In genomic region chr17:35117984-35118383, GRCh38 we compare ENCODE assay signal across 9 cellular contexts. TPM values are rescaled to one million over a fixed set of nuclear protein-coding genes. Genes with fewer than 3 reads are reported as not detected.
DNase-seq lines count a peak whose midpoint lies in the region; ATAC-seq and TF ChIP-seq lines count a peak whose summit lies in the region.
"Had no signal": no experiment of that assay in that cellular context is flagged by ENCODE, and none has a peak within 500 bp of the region (broad histone marks: within the 10 kb centered on the region; RNA-seq: fewer than 3 reads in every experiment).

No MANE protein-coding gene starts in this region.

- H3K4me1 ChIP-seq in GM23248 (ENCODE audit: insufficient read depth) (peaks cover 8% of the 10 kb centered on the region), gastrocnemius medialis (peaks cover 6 to 7% of the 10 kb centered on the region in 2 donors)

- CTCF ChIA-PET in BJ (lab: Yijun Ruan, JAX): interaction anchor here (0.6 to 7.4 kb wide), 7 partner anchors 13 to 697 kb away, joined by 3 to 90 read pairs (median 6); no protein-coding TSS in a partner anchor

- H3K27me3 ChIP-seq in BJ (ENCODE audit: control insufficient read depth, insufficient read depth, low read length): no peaks in the 10 kb centered on the region
- H3K27me3 ChIP-seq in GM23248 (replicated peaks; ENCODE audit: insufficient read depth): no peaks in the 10 kb centered on the region
- no peaks in the 10 kb centered on the region for H3K27me3 ChIP-seq in gastrocnemius medialis

- H3K9me2 ChIP-seq in GM23248 (ENCODE audit: insufficient read depth): no peaks in the 10 kb centered on the region

- no peak for TF ChIP-seq POLR2A in gastrocnemius medialis (IDR thresholded peaks at IDR 0.05)

- no peak overlapping the region for H3K4me3 ChIP-seq in BJ (ENCODE audit: low read depth, low read length)
- H3K4me3 ChIP-seq in GM23248: no peak overlapping the region
- H3K4me3 ChIP-seq in WI38 (ENCODE audit: low read depth, low read length): no peak overlapping the region
- no peak overlapping the region for H3K4me3 ChIP-seq in gastrocnemius medialis

- H2AFZ ChIP-seq in GM23248: no peak overlapping the region

- no peak overlapping the region for H3K4me2 ChIP-seq in GM23248 (ENCODE audit: unreplicated experiment)

- TF ChIP-seq CTCF in BJ (IDR thresholded peaks at IDR 0.05; ENCODE audit: insufficient read depth, low read depth, low read length): 0 out of 2 replicates have a peak, but pooled peaks have one; percentile 30
- TF ChIP-seq CTCF in WI38 (IDR thresholded peaks at IDR 0.05; ENCODE audit: low read depth, low read length): 0 out of 2 replicates have a peak, but pooled peaks have one; percentile 21
- TF ChIP-seq CTCF in gastrocnemius medialis (IDR thresholded peaks at IDR 0.05 in 4 of 5, conservative IDR thresholded peaks at IDR 0.05 in 1 of 5): no peak

- ATAC-seq in gastrocnemius medialis: no peak
- ATAC-seq in left cardiac atrium: no peak

- in situ Hi-C loops in GM23248 (cut with MboI): loop anchor here (25.0 kb wide), 2 partner anchors 581 to 706 kb away; no protein-coding TSS in a partner anchor
- in situ Hi-C loops in gastrocnemius medialis (cut with MboI; ENCODE audit: low sequenced_read_pairs in 4 of 4): loop anchor here in 2 of 4 donors (25.0 kb wide), 2 partner anchors 281 to 581 kb away; no protein-coding TSS in a partner anchor

- intact Hi-C loops in gastrocnemius medialis (cut with DNase I; ENCODE audit: low total_unique reads): loop anchor here (1.0 kb wide), 2 partner anchors 120 to 575 kb away; no protein-coding TSS in a partner anchor
- intact Hi-C loops in left cardiac atrium (cut with DNase I): loop anchor here in 1 of 2 donors (2.0 kb wide), 1 partner anchor 697 kb away; no protein-coding TSS in a partner anchor

- 0 out of 2 replicates have a peak, but pooled peaks cover 3% of the 10 kb centered on the region for H3F3A ChIP-seq in GM23248 (ENCODE audit: insufficient read depth)

- H3K36me3 ChIP-seq in BJ (ENCODE audit: control insufficient read depth, insufficient read depth, low read length): no peaks in the 10 kb centered on the region
- no peaks in the 10 kb centered on the region for H3K36me3 ChIP-seq in GM23248 (ENCODE audit: low read depth)
- H3K36me3 ChIP-seq in gastrocnemius medialis: no peaks in the 10 kb centered on the region

- no peak overlapping the region for H3K9ac ChIP-seq in GM23248

- H3K27ac ChIP-seq in GM23248 (no peak overlapping the region), gastrocnemius medialis (no peak overlapping the region)

- H3K79me2 ChIP-seq in GM23248 (ENCODE audit: insufficient read depth): peaks cover 24% of the 10 kb centered on the region

- POLR2A ChIA-PET in BJ (lab: Charles Lee): no interaction called here

- H4K20me1 ChIP-seq in GM23248 (ENCODE audit: insufficient read depth): no peaks in the 10 kb centered on the region

- no peaks in the 10 kb centered on the region for H3K9me3 ChIP-seq in GM23248 (ENCODE audit: low read depth)
- no peaks in the 10 kb centered on the region for H3K9me3 ChIP-seq in gastrocnemius medialis

- DNase-seq in BJ (ENCODE audit: low read depth): no peak
- DNase-seq in GM23248: peak; percentile 59
- DNase-seq in iris pigment epithelial cell (ENCODE audit: low read depth): peak; percentile 34
- no peak for DNase-seq in gastrocnemius medialis
- no peak for DNase-seq in iPS-NIHi7 (ENCODE audit: extremely low spot score)
- no peak for DNase-seq in DMS114 treated with DMSO at 0.1 percent for 48 hours (lab: John Stamatoyannopoulos, UW; ENCODE audit: unreplicated experiment)
- no peak for DNase-seq in left cardiac atrium

RNA-seq across cellular contexts. Expression of gene RAD51D, which starts 1.7 kb away (rescaled TPM):
- polyA plus RNA-seq in BJ (2011; rRNA removed) (13.1 and 16.1 TPM in 2 replicates), GM23248 (2016; fragmentation: Nextera tagmentation; extraction: Ambion mirVana) (7.7 and 8.0 TPM in 2 replicates)
- polyA minus RNA-seq in BJ (2011; rRNA and poly(A)+ RNA removed): 6.8 and 10.7 TPM in 2 replicates
- 2.8 and 9.9 TPM in 2 replicates for total RNA-seq in GM23248 (2014; rRNA removed; shearing (Covaris generic))
- total RNA-seq in gastrocnemius medialis (1 to 10 TPM; 2.5 to 5.2 (median 2.8) TPM), left cardiac atrium (1 to 10 TPM; 4.7 to 9.2 TPM)

RNA-seq across cellular contexts. Expression of gene FNDC8, which starts 3.4 kb away (rescaled TPM):
- polyA plus RNA-seq in BJ (2011; rRNA removed) (not detected in 2 replicates), GM23248 (2016; fragmentation: Nextera tagmentation; extraction: Ambion mirVana) (not detected in 2 replicates)
- polyA minus RNA-seq in BJ (2011; rRNA and poly(A)+ RNA removed): not detected in 2 replicates
- total RNA-seq in GM23248 (2014; rRNA removed; shearing (Covaris generic)): not detected in 2 replicates
- total RNA-seq in gastrocnemius medialis (not detected), left cardiac atrium (not detected)
- total RNA-seq: glomerular endothelial cell had no signal

RNA-seq across cellular contexts. Expression of gene NLE1, which starts 24.1 kb away (rescaled TPM):
- polyA plus RNA-seq in BJ (2011; rRNA removed): 8.1 and 14.9 TPM in 2 replicates
- polyA minus RNA-seq in BJ (2011; rRNA and poly(A)+ RNA removed): 7.9 and 15.0 TPM in 2 replicates
- total RNA-seq in GM23248 (2014; rRNA removed; shearing (Covaris generic)): 16.7 and 18.5 TPM in 2 replicates
- polyA plus RNA-seq in GM23248 (2016; fragmentation: Nextera tagmentation; extraction: Ambion mirVana): 6.8 and 6.9 TPM in 2 replicates
- 10 to 100 TPM in 3 of 4 donors, 1 to 10 TPM in 1; 9.9 to 19.3 (median 11.5) TPM for total RNA-seq in gastrocnemius medialis
- total RNA-seq in left cardiac atrium: 1 to 10 TPM; 5.5 to 6.7 TPM

RNA-seq across cellular contexts. Expression of gene UNC45B, which starts 29.6 kb away (rescaled TPM):
- polyA plus RNA-seq in BJ (2011; rRNA removed) (not detected in 2 replicates), GM23248 (2016; fragmentation: Nextera tagmentation; extraction: Ambion mirVana) (not detected in 2 replicates)
- not detected in 2 replicates for polyA minus RNA-seq in BJ (2011; rRNA and poly(A)+ RNA removed)
- total RNA-seq in GM23248 (2014; rRNA removed; shearing (Covaris generic)): not detected in 2 replicates
- total RNA-seq in gastrocnemius medialis (100 to 1,000 TPM in 3 of 4 donors, 10 to 100 TPM in 1; 73.7 to 150 (median 105) TPM), left cardiac atrium (100 to 1,000 TPM; 120 to 133 TPM)

RNA-seq across cellular contexts. Expression of gene RFFL, which starts 54.5 kb away (rescaled TPM):
- polyA plus RNA-seq in BJ (2011; rRNA removed) (9.1 and 10.6 TPM in 2 replicates), GM23248 (2016; fragmentation: Nextera tagmentation; extraction: Ambion mirVana) (3.9 and 4.2 TPM in 2 replicates)
- 25.6 and 38.9 TPM in 2 replicates for polyA minus RNA-seq in BJ (2011; rRNA and poly(A)+ RNA removed)
- total RNA-seq in GM23248 (2014; rRNA removed; shearing (Covaris generic)): 7.0 and 9.0 TPM in 2 replicates
- total RNA-seq in gastrocnemius medialis (10 to 100 TPM; 17.4 to 65.7 (median 35.0) TPM), left cardiac atrium (10 to 100 TPM; 14.5 to 19.0 TPM)

Comparison
In these comparisons a context has a peak if more than half of its experiments do, and no peak if none do; other contexts are left out.
1. DNase-seq: peak in GM23248 (single experiment) and iris pigment epithelial cell (single experiment); none in BJ (single experiment), gastrocnemius medialis (0 of 2), iPS-NIHi7 (single experiment), DMS114 treated with DMSO at 0.1 percent for 48 hours (single experiment) and left cardiac atrium (single experiment).
2. CTCF ChIP-seq: peak in BJ (single experiment) and WI38 (single experiment); none in gastrocnemius medialis (0 of 5).